ENCODE assay signal across 22 cellular contexts in the genomic region with DNA sequence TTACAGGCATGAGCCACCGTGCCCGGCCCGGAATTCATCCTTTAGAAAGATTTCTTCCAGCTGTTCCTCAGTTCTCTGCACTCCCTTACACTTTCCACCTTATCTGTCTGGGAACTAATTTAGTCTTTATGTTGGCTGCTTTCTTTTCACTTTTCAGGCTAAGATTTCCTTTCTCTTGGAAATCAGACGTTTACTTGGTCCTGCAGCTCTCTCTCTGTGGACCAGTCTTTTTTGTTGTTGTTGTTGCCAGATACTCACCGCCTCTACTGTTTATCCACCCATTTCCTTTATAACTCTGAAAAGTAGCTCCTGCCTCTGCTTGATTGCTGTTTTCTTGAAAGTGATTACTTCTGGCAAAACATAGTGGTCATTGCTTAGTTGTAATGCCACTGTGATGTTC.
"Had no signal": no experiment of that assay in that cellular context is flagged by ENCODE, and none has a peak within 500 bp of the region (broad histone marks: within the 10 kb centered on the region; RNA-seq: fewer than 3 reads in every experiment).

No MANE protein-coding gene starts in this region.

- H3K27ac ChIP-seq: esophagus squamous epithelium, lower lobe of right lung, right lobe of liver, suprapubic skin had no signal

- DNase-seq: activated CD4-positive, alpha-beta memory T cell treated with anti-CD3 and anti-CD28 coated beads, Interleukin-2, amount 10 ng/mL, durations not matched to agents 7 days and 5 days; activated CD4-positive, alpha-beta T cell treated with anti-CD3 and anti-CD28 coated beads for 48 hours; activated CD4-positive, CD25-positive, alpha-beta regulatory T cell; activated naive CD4-positive, alpha-beta T cell treated with anti-CD3 and anti-CD28 coated beads for 36 hours; activated T-cell treated with anti-CD3 and anti-CD28 coated beads, Interleukin-2, amount 50 U/mL, for 1 hour; cerebellar nuclear complex; effector CD8-positive, alpha-beta T cell; esophagus squamous epithelium; heart right ventricle; immature natural killer cell; lower lobe of right lung; midbrain; right lobe of liver; SK-N-SH; small intestine; stimulated activated CD4-positive, alpha-beta T cell treated with anti-CD3 and anti-CD28 coated beads, Interleukin-15, amount 100 ng/mL, for 24 hours; stimulated activated CD4-positive, alpha-beta T cell treated with anti-CD3 and anti-CD28 coated beads, Interleukin-2, amount 100 ng/mL, for 48 hours; stimulated activated naive CD8-positive, alpha-beta T cell treated with anti-CD3 and anti-CD28 coated beads, Interleukin-15, amount 100 ng/mL, for 72 hours had no signal

- H3K27ac Mint-ChIP-seq: activated CD4-positive, alpha-beta memory T cell treated with anti-CD3 and anti-CD28 coated beads, Interleukin-2, amount 10 ng/mL, durations not matched to agents 7 days and 5 days; activated naive CD4-positive, alpha-beta T cell treated with anti-CD3 and anti-CD28 coated beads for 36 hours; activated T-helper 2 cell treated with anti-CD3 and anti-CD28 coated beads, Interferon-gamma antibody, Interleukin-2, Interleukin-4, amounts not matched to agents 10 μg/mL and 5 μg/mL and 100 μg/mL, durations not matched to agents 14 hours and 24 hours and 36 hours; immature natural killer cell had no signal

- H3K36me3 Mint-ChIP-seq: immature natural killer cell, type B pancreatic cell had no signal

- H3K9me3 ChIP-seq: esophagus squamous epithelium, heart right ventricle, lower lobe of right lung, right lobe of liver, SK-N-SH, suprapubic skin had no signal

- H3K4me3 Mint-ChIP-seq: activated CD4-positive, alpha-beta memory T cell treated with anti-CD3 and anti-CD28 coated beads, Interleukin-2, amount 10 ng/mL, durations not matched to agents 7 days and 5 days; activated naive CD4-positive, alpha-beta T cell treated with anti-CD3 and anti-CD28 coated beads for 36 hours; immature natural killer cell; nephron; stimulated activated naive CD8-positive, alpha-beta T cell treated with anti-CD3 and anti-CD28 coated beads, Interleukin-15, amount 100 ng/mL, for 72 hours; type B pancreatic cell had no signal

- ATAC-seq: lower lobe of right lung; right lobe of liver; stimulated activated naive CD8-positive, alpha-beta T cell treated with anti-CD3 and anti-CD28 coated beads, Interleukin-15, amount 100 ng/mL, for 72 hours had no signal

- H3K4me3 ChIP-seq: esophagus squamous epithelium, heart right ventricle, lower lobe of right lung, right lobe of liver, suprapubic skin had no signal

- H3K27me3 Mint-ChIP-seq: activated CD4-positive, alpha-beta memory T cell treated with anti-CD3 and anti-CD28 coated beads, Interleukin-2, amount 10 ng/mL, durations not matched to agents 7 days and 5 days; stimulated activated naive CD8-positive, alpha-beta T cell treated with anti-CD3 and anti-CD28 coated beads, Interleukin-15, amount 100 ng/mL, for 72 hours; type B pancreatic cell had no signal

- H3K9me3 Mint-ChIP-seq: activated CD4-positive, alpha-beta memory T cell treated with anti-CD3 and anti-CD28 coated beads, Interleukin-2, amount 10 ng/mL, durations not matched to agents 7 days and 5 days; activated naive CD4-positive, alpha-beta T cell treated with anti-CD3 and anti-CD28 coated beads for 36 hours; activated T-helper 2 cell treated with anti-CD3 and anti-CD28 coated beads, Interferon-gamma antibody, Interleukin-2, Interleukin-4, amounts not matched to agents 10 μg/mL and 5 μg/mL and 100 μg/mL, durations not matched to agents 14 hours and 24 hours and 36 hours; immature natural killer cell; nephron; stimulated activated naive CD8-positive, alpha-beta T cell treated with anti-CD3 and anti-CD28 coated beads, Interleukin-15, amount 100 ng/mL, for 72 hours; type B pancreatic cell had no signal

- H3K27me3 ChIP-seq: esophagus squamous epithelium, heart right ventricle, right lobe of liver, suprapubic skin had no signal

- H3K36me3 ChIP-seq: esophagus squamous epithelium, heart right ventricle, lower lobe of right lung, right lobe of liver, suprapubic skin had no signal
